Comparison of ENCODE assay signal across 21 cellular contexts in genomic region chr7:69018200-69018599, GRCh38.
DNase-seq lines count a peak whose midpoint lies in the region; ATAC-seq and TF ChIP-seq lines count a peak whose summit lies in the region.
"Had no signal": no experiment of that assay in that cellular context is flagged by ENCODE, and none has a peak within 500 bp of the region (broad histone marks: within the 10 kb centered on the region; RNA-seq: fewer than 3 reads in every experiment).

No MANE protein-coding gene starts in this region.

- H3K27me3 Mint-ChIP-seq in type B pancreatic cell, result no peaks in the 10 kb centered on the region

- no peak for TF ChIP-seq EP300 in SK-N-SH (IDR thresholded peaks at IDR 0.05; ENCODE audit: borderline replicate concordance in 1 of 2, low read depth in 1 of 2, low read length in 1 of 2)

- H3K4me1 Mint-ChIP-seq in type B pancreatic cell (ENCODE audit: unreplicated experiment), result no peaks in the 10 kb centered on the region

- no peak overlapping the region for H3K4me2 ChIP-seq in SK-N-SH

- CTCF ChIA-PET in SK-N-SH (lab: Yijun Ruan, JAX), result interaction anchor here (0.6 to 2.1 kb wide), 3 partner anchors 10 to 263 kb away, joined by 3 to 5 read pairs (median 5); no protein-coding TSS in a partner anchor

- in situ Hi-C loops in gastrocnemius medialis (cut with MboI; ENCODE audit: low sequenced_read_pairs in 4 of 4), result no loop called here

- whole genome bisulfite sequencing in SK-N-SH (ENCODE audit: low lambda C conversion rate), result 0% methylated on average over 2 of the region's 3 CpGs

- peaks cover 5% of the 10 kb centered on the region for H3K9me3 Mint-ChIP-seq in type B pancreatic cell

- TF ChIP-seq RAD21 in SK-N-SH (IDR thresholded peaks at IDR 0.05; ENCODE audit: low read length), result peak; percentile 31; the same call in 1 of the 2 replicates

- no peak overlapping the region for H2AFZ ChIP-seq in SK-N-SH (ENCODE audit: low read depth)

- no peak overlapping the region for H3K27ac ChIP-seq in SK-N-SH (ENCODE audit: low read depth in 2 of 2, low read length in 1 of 2)
- no peak overlapping the region for H3K27ac ChIP-seq in gastrocnemius medialis
- H3K27ac ChIP-seq: neutrophil, right lobe of liver had no signal

- no peak for DNase-seq in SK-N-SH
- DNase-seq in NT2/D1 (ENCODE audit: low read depth, low spot score), result peak; percentile 46
- no peak for DNase-seq in fibroblast of mammary gland (ENCODE audit: low read depth)
- DNase-seq in type B pancreatic cell (ENCODE audit: extremely low spot score, unreplicated experiment), result no peak
- no peak for DNase-seq in gastrocnemius medialis
- no peak for DNase-seq in HuH-7 (ENCODE audit: low spot score)
- DNase-seq: activated CD4-positive, alpha-beta T cell treated with anti-CD3 and anti-CD28 coated beads, Interleukin-2, amount 50 U/mL, for 4 hours; activated naive CD4-positive, alpha-beta T cell treated with anti-CD3 and anti-CD28 coated beads for 36 hours; activated T-cell treated with anti-CD3 and anti-CD28 coated beads, Interleukin-2, amount 50 U/mL, for 1 hour; CD8-positive, alpha-beta T cell; EL; left cardiac atrium; NCI-H1048; NCI-H2081; right lobe of liver; stimulated activated naive CD8-positive, alpha-beta T cell treated with anti-CD3 and anti-CD28 coated beads, Interleukin-15, Interleukin-2, amounts not matched to agents 100 U/mL and 50 U/mL, for 24 hours; trophoblast cell had no signal

- intact Hi-C loops in gastrocnemius medialis (cut with DNase I; ENCODE audit: low total_unique reads), result no loop called here

- H3K36me3 Mint-ChIP-seq in type B pancreatic cell, result no peaks in the 10 kb centered on the region
- H3K36me3 Mint-ChIP-seq: CD8-positive, alpha-beta T cell had no signal

- ATAC-seq in SK-N-SH treated with all-trans-retinoic acid at 6 μM for 48 hours (no peak), gastrocnemius medialis (no peak), GM21576 (IDR thresholded peaks at IDR 0.05; ENCODE audit: unreplicated experiment) (no peak)
- ATAC-seq: CD8-positive, alpha-beta T cell; K562; left cardiac atrium; right lobe of liver; stimulated activated naive CD8-positive, alpha-beta T cell treated with anti-CD3 and anti-CD28 coated beads, Interleukin-15, Interleukin-2, amounts not matched to agents 100 U/mL and 50 U/mL, for 24 hours had no signal

- H3K9me3 ChIP-seq in SK-N-SH (0 out of 2 replicates have a peak, but pooled peaks cover 5% of the 10 kb centered on the region), NT2/D1 (ENCODE audit: insufficient read depth, low read length) (no peaks in the 10 kb centered on the region), gastrocnemius medialis (no peaks in the 10 kb centered on the region)
- H3K9me3 ChIP-seq: neutrophil, right lobe of liver had no signal

- TF ChIP-seq CTCF in SK-N-SH (IDR thresholded peaks at IDR 0.05) (0 out of 2 replicates have a peak, but pooled peaks have one; percentile 15), fibroblast of mammary gland (conservative IDR thresholded peaks at IDR 0.05; ENCODE audit: control insufficient read depth, insufficient read depth, low read depth, low read length) (peak; percentile 9), type B pancreatic cell (conservative IDR thresholded peaks at IDR 0.05) (peak; percentile 51), gastrocnemius medialis (IDR thresholded peaks at IDR 0.05 in 4 of 5, conservative IDR thresholded peaks at IDR 0.05 in 1 of 5) (no peak)

- H3K36me3 ChIP-seq in SK-N-SH (replicated peaks in 1 of 2; ENCODE audit: control insufficient read depth in 1 of 2, insufficient read depth in 2 of 2, low read length in 1 of 2), result no peaks in the 10 kb centered on the region
- H3K36me3 ChIP-seq in NT2/D1 (ENCODE audit: insufficient read depth, insufficient read length, low read length), result no peaks in the 10 kb centered on the region
- H3K36me3 ChIP-seq in gastrocnemius medialis, result no peaks in the 10 kb centered on the region
- H3K36me3 ChIP-seq: neutrophil, right lobe of liver had no signal

- no peak for TF ChIP-seq POLR2A in gastrocnemius medialis (IDR thresholded peaks at IDR 0.05)

- no peaks in the 10 kb centered on the region for H3K4me1 ChIP-seq in SK-N-SH (ENCODE audit: control insufficient read depth in 1 of 2, insufficient read depth in 2 of 2, low read depth in 1 of 2, low read length in 1 of 2)
- H3K4me1 ChIP-seq in NT2/D1 (ENCODE audit: insufficient read depth, insufficient read length), result no peaks in the 10 kb centered on the region
- H3K4me1 ChIP-seq in gastrocnemius medialis, result no peaks in the 10 kb centered on the region
- H3K4me1 ChIP-seq: right lobe of liver had no signal

- H3K27ac Mint-ChIP-seq in type B pancreatic cell, result no peak overlapping the region
- H3K27ac Mint-ChIP-seq: activated naive CD4-positive, alpha-beta T cell treated with anti-CD3 and anti-CD28 coated beads for 36 hours; CD8-positive, alpha-beta T cell had no signal

- no peak overlapping the region for H3K4me3 ChIP-seq in SK-N-SH (ENCODE audit: low read depth in 2 of 2, low read length in 1 of 2)
- H3K4me3 ChIP-seq in NT2/D1 (ENCODE audit: insufficient read length, low read depth), result no peak overlapping the region
- no peak overlapping the region for H3K4me3 ChIP-seq in fibroblast of mammary gland (ENCODE audit: control insufficient read depth, low read depth, low read length)
- H3K4me3 ChIP-seq in gastrocnemius medialis, result no peak overlapping the region
- H3K4me3 ChIP-seq: K562, right lobe of liver had no signal

- no peaks in the 10 kb centered on the region for H4K20me1 ChIP-seq in SK-N-SH (ENCODE audit: insufficient read depth)

- H3K9me2 ChIP-seq in SK-N-SH, result no peaks in the 10 kb centered on the region

- H3K4me3 Mint-ChIP-seq in type B pancreatic cell, result no peak overlapping the region
- H3K4me3 Mint-ChIP-seq: activated naive CD4-positive, alpha-beta T cell treated with anti-CD3 and anti-CD28 coated beads for 36 hours; CD8-positive, alpha-beta T cell had no signal

- H3K9ac ChIP-seq in SK-N-SH, result no peak overlapping the region
- H3K9ac ChIP-seq in NT2/D1 (ENCODE audit: insufficient read length, low read depth), result no peak overlapping the region

- POLR2A ChIA-PET in SK-N-SH (lab: Yijun Ruan, JAX), result no interaction called here

- H3K27me3 ChIP-seq in SK-N-SH (ENCODE audit: insufficient read depth) (no peaks in the 10 kb centered on the region), NT2/D1 (ENCODE audit: insufficient read depth, insufficient read length) (no peaks in the 10 kb centered on the region), gastrocnemius medialis (no peaks in the 10 kb centered on the region)
- H3K27me3 ChIP-seq: neutrophil, right lobe of liver had no signal

- H3F3A ChIP-seq in SK-N-SH (replicated peaks; ENCODE audit: insufficient read depth), result no peaks in the 10 kb centered on the region

- H3K79me2 ChIP-seq in SK-N-SH (ENCODE audit: insufficient read depth), result no peaks in the 10 kb centered on the region

TF ChIP-seq in SK-N-SH, 30 proteins besides CTCF, POLR2A, EP300 and RAD21 (continues in another document):
- no peak for TF ChIP-seq POLR2AphosphoS5 (IDR thresholded peaks at IDR 0.05; ENCODE audit: low read depth, low read length)
- no peak for TF ChIP-seq FOXM1 (IDR thresholded peaks at IDR 0.05; ENCODE audit: low read depth)
- no peak for TF ChIP-seq FOSL2 (IDR thresholded peaks at IDR 0.05; ENCODE audit: borderline replicate concordance, low read depth)
- TF ChIP-seq USF2 (IDR thresholded peaks at IDR 0.05; ENCODE audit: borderline replicate concordance, low read depth, low read length), result no peak
- no peak; the same call in 1 of the 2 replicates for TF ChIP-seq SMC3 (IDR thresholded peaks at IDR 0.05; ENCODE audit: low read depth, low read length)
- no peak for TF ChIP-seq ELF1 (IDR thresholded peaks at IDR 0.05)

TF ChIP-seq in SK-N-SH treated with all-trans-retinoic acid at 6 μM for 48 hours, 23 proteins besides CTCF, POLR2A, EP300 and RAD21:
- no peak for TF ChIP-seq PATZ1 (CRISPR knock-in tag; IDR thresholded peaks at IDR 0.05; ENCODE audit: borderline replicate concordance)
- TF ChIP-seq ZNF565 (CRISPR knock-in tag; conservative IDR thresholded peaks at IDR 0.05; ENCODE audit: low read depth), result no peak
- no peak for TF ChIP-seq CSDC2 (CRISPR knock-in tag; IDR thresholded peaks at IDR 0.05)
- TF ChIP-seq ZNF70 (CRISPR knock-in tag; IDR thresholded peaks at IDR 0.05), result no peak
- no peak for TF ChIP-seq ISL1 (CRISPR knock-in tag; IDR thresholded peaks at IDR 0.05)
- no peak for TF ChIP-seq ESRRG (CRISPR knock-in tag; IDR thresholded peaks at IDR 0.05)

Comparison
In these comparisons a context has a peak if more than half of its experiments do, and no peak if none do; other contexts are left out.
1. CTCF ChIP-seq: peak in SK-N-SH (single experiment), fibroblast of mammary gland (single experiment) and type B pancreatic cell (single experiment); none in gastrocnemius medialis (0 of 5).